ENCODE assay signal across 7 cellular contexts in genomic region chr15:75727851-75728715, GRCh38. TPM values are rescaled to one million over a fixed set of nuclear protein-coding genes. Genes with fewer than 3 reads are reported as not detected.
DNase-seq lines count a peak whose midpoint lies in the region; TF ChIP-seq lines count a peak whose summit lies in the region.

No MANE protein-coding gene starts in this region.

- no peaks in the 10 kb centered on the region for H3K27me3 Mint-ChIP-seq in type B pancreatic cell

- DNase-seq in NCI-H345 (lab: John Stamatoyannopoulos, UW) (peak; percentile 31), erythroblast (lab: John Stamatoyannopoulos, UW) (peak; percentile 58 to 75), nucleus accumbens (lab: John Stamatoyannopoulos, UW) (peak in 41 of 56 donors; percentile 10 to 78 (median 31)), type B pancreatic cell (ENCODE audit: extremely low spot score, unreplicated experiment) (no peak), lower leg skin (ENCODE audit: low spot score in 2 of 2) (no peak)
- peak; percentile 88 for DNase-seq in activated CD8-positive, alpha-beta memory T cell treated with anti-CD3 and anti-CD28 coated beads for 24 hours

- H3K4me3 Mint-ChIP-seq in type B pancreatic cell = no peak overlapping the region

- H3K9me3 Mint-ChIP-seq in type B pancreatic cell = no peaks in the 10 kb centered on the region

- no peak overlapping the region for H3K4me3 ChIP-seq in lower leg skin (ENCODE audit: low read depth, poor library complexity, severe bottlenecking)

- H3K4me1 Mint-ChIP-seq in type B pancreatic cell (ENCODE audit: unreplicated experiment) = peaks cover 29% of the 10 kb centered on the region

- H3K36me3 Mint-ChIP-seq in type B pancreatic cell = no peaks in the 10 kb centered on the region

- TF ChIP-seq POLR2A in erythroblast (IDR thresholded peaks at IDR 0.05; ENCODE audit: low read length) (no peak), lower leg skin (IDR thresholded peaks at IDR 0.05) (no peak)

- peak overlapping the region; percentile 72 for H3K27ac Mint-ChIP-seq in type B pancreatic cell

- intact Hi-C loops in lower leg skin (cut with DNase I; ENCODE audit: low total_unique reads) = no loop called here

- peak; percentile 77 for TF ChIP-seq CTCF in GM12874 (IDR thresholded peaks at IDR 0.05; ENCODE audit: insufficient read depth, low read depth, low read length)
- TF ChIP-seq CTCF in type B pancreatic cell (conservative IDR thresholded peaks at IDR 0.05) = peak; percentile 68
- TF ChIP-seq CTCF in lower leg skin (IDR thresholded peaks at IDR 0.05) = no peak

- WGBS in lower leg skin, 2 donors = 56 to 64% methylated on average over 14 to 17 of the region's 17 CpGs

RNA-seq across cellular contexts. Expression of gene CSPG4, which starts 15.4 kb away (rescaled TPM):
- total RNA-seq in type B pancreatic cell (ENCODE audit: low replicate concordance) (0.19 and 7.3 TPM in 2 replicates), lower leg skin (10 to 100 TPM in 2 of 4 donors, 1 to 10 TPM in 2; 9.1 to 28.7 (median 10.5) TPM)

Comparison
In these comparisons a context has a peak if more than half of its experiments do, and no peak if none do; other contexts are left out.
1. CTCF ChIP-seq: peak in GM12874 (single experiment) and type B pancreatic cell (single experiment); none in lower leg skin (0 of 3).
2. DNase-seq: peak in NCI-H345 (single experiment), activated CD8-positive, alpha-beta memory T cell treated with anti-CD3 and anti-CD28 coated beads for 24 hours (single experiment), erythroblast (2 of 2) and nucleus accumbens (41 of 56); none in type B pancreatic cell (single experiment) and lower leg skin (0 of 2).